In genomic region chr16:76235426-76235825, GRCh38 we compare ENCODE assay signal across 1 cellular context.
TF ChIP-seq lines count a peak whose summit lies in the region.

No MANE protein-coding gene starts in this region.

TF ChIP-seq in H1, 55 proteins besides CTCF, POLR2A, EP300 and RAD21 (continued from another document):
- TF ChIP-seq ATF3 (IDR thresholded peaks at IDR 0.05; ENCODE audit: insufficient read depth, low read depth, low read length): no peak
- no peak for TF ChIP-seq SIN3A (conservative IDR thresholded peaks at IDR 0.05 in 1 of 2, IDR thresholded peaks at IDR 0.05 in 1 of 2; ENCODE audit: low read depth in 1 of 2, low read length in 2 of 2)
- TF ChIP-seq E2F6 (IDR thresholded peaks at IDR 0.05): no peak
- TF ChIP-seq HDAC6 (IDR thresholded peaks at IDR 0.05; ENCODE audit: low read depth, low read length): no peak
